ENCODE assay signal across 2 cellular contexts in the genomic region with DNA sequence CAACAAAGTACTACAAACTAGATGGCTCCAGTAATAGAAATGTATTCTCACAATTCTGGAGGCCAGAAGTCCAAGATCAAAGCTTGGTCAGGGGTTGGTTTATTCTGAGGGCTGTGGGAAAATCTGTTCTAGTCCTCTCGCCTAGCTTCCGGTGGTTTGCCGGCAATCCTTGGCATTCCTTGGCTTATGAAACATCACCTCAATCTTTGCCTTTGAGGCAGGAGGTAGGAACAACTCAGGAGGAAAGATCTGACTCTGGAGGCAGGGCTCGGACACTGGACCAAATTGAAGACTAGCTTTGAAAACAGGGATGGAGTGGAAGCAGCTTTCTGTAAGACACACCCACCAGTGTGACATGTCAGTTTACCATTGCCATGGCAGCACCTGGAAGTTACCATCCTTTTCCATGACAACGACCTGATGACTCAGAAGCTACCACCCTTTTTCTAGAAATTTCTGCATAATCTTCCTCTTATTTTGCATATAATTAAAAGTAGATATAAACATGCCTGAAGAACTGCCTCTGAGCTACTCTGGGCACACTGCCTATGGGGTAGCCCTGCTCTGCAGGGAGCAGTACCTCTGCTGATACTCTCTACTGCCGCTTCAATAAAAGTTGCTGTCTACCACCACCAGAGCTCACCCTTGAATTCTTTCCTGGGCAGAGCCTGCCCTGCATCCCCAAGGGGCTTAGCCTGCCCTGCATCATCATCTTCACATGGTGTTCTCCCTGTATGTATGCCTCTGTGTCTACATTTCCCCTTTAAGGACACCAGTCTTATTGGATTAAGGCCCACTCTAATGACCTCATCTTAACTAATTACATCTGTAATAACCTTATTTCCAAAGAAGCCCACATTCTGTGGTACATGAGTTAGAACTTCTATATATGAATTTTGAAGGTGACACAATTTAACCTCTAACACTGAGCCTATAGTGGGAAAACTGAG.
TF ChIP-seq lines count a peak whose summit lies in the region.

No MANE protein-coding gene starts in this region.

TF ChIP-seq in A549, 52 proteins besides CTCF, POLR2A, EP300 and RAD21:
- TF ChIP-seq SREBF2 (IDR thresholded peaks at IDR 0.05) (no peak), CHD4 (IDR thresholded peaks at IDR 0.05; ENCODE audit: borderline replicate concordance) (no peak), RFX5 (IDR thresholded peaks at IDR 0.05) (no peak), MAZ (IDR thresholded peaks at IDR 0.05; ENCODE audit: borderline replicate concordance, low read depth, low read length) (no peak), POLR2AphosphoS2 (conservative IDR thresholded peaks at IDR 0.05; ENCODE audit: low read length) (no peak), ESRRA (IDR thresholded peaks at IDR 0.05; ENCODE audit: borderline replicate concordance, low read length) (no peak), RCOR1 (IDR thresholded peaks at IDR 0.05; ENCODE audit: low read depth, low read length) (no peak), ZNF302 (CRISPR knock-in tag; IDR thresholded peaks at IDR 0.05) (no peak), PBX3 (IDR thresholded peaks at IDR 0.05) (no peak), TP53 (CRISPR knock-in tag; IDR thresholded peaks at IDR 0.05) (no peak), ZSCAN20 (CRISPR knock-in tag; IDR thresholded peaks at IDR 0.05) (no peak), HMGXB4 (CRISPR knock-in tag; IDR thresholded peaks at IDR 0.05; ENCODE audit: borderline replicate concordance) (no peak)

TF ChIP-seq in GM23338, 12 proteins besides CTCF, POLR2A, EP300 and RAD21:
- no peak for TF ChIP-seq EZH2phosphoT487 (IDR thresholded peaks at IDR 0.05; ENCODE audit: unreplicated experiment)
- TF ChIP-seq EZH2 (IDR thresholded peaks at IDR 0.05; ENCODE audit: low read depth, unreplicated experiment): no peak
- TF ChIP-seq JUNB (IDR thresholded peaks at IDR 0.05; ENCODE audit: unreplicated experiment): no peak
- TF ChIP-seq ZNF114 (CRISPR knock-in tag; IDR thresholded peaks at IDR 0.05): no peak
- no peak for TF ChIP-seq ZNF462 (CRISPR knock-in tag; IDR thresholded peaks at IDR 0.05)
- no peak for TF ChIP-seq NANOG (IDR thresholded peaks at IDR 0.05; ENCODE audit: borderline replicate concordance)
- TF ChIP-seq POLR2AphosphoS5 (IDR thresholded peaks at IDR 0.05; ENCODE audit: low read depth): no peak
- no peak for TF ChIP-seq CREB1 (CRISPR knock-in tag; IDR thresholded peaks at IDR 0.05; ENCODE audit: low read depth)
- no peak for TF ChIP-seq REST (IDR thresholded peaks at IDR 0.05; ENCODE audit: unreplicated experiment)
- TF ChIP-seq ZNF331 (CRISPR knock-in tag; IDR thresholded peaks at IDR 0.05; ENCODE audit: low read depth): no peak
- TF ChIP-seq STAT1 (IDR thresholded peaks at IDR 0.05; ENCODE audit: unreplicated experiment): no peak
- no peak for TF ChIP-seq ETS1 (IDR thresholded peaks at IDR 0.05)
